In the genomic region with DNA sequence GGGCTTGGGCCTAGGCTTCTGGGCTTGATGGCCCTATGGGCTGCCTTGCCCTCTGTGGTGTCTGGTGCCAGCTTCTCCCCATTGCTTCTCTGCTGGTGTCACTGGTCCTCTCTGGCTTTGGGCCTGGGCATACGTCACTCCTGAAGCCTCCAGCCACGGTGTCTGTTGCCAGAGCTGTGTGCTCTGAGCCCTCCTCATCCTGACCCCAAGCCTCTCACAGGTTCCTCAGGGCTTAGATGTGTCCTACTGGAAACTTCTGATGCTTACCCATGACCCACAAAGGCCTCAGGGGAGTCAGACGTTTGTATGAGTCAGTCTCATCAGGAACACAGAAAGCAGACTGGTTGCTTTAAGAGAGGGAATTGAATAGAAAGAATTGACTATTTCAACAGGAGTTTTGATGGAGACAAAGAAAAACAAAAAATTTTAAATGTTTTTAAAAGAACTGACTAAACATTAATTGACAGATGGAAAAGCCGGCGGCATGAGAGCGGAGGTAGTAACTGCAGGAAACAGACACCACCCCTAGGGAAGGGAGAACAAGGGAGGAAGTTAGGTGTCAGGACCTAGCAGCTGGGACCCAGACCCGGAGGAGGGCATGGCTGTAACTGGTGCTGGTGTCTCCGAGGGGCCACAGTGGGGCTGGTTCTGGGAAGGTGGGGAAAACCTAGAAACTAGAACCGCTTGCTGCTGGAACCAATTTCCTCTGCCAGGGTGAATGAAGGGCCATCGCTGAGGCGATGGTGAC, we compare ENCODE assay signal across 9 cellular contexts. TPM values are rescaled to one million over a fixed set of nuclear protein-coding genes. Genes with fewer than 3 reads are reported as not detected.
DNase-seq lines count a peak whose midpoint lies in the region; ATAC-seq and TF ChIP-seq lines count a peak whose summit lies in the region.
"Had no signal": no experiment of that assay in that cellular context is flagged by ENCODE, and none has a peak within 500 bp of the region (broad histone marks: within the 10 kb centered on the region; RNA-seq: fewer than 3 reads in every experiment).

No MANE protein-coding gene starts in this region.

- peaks cover 21% of the 10 kb centered on the region for H3K27me3 Mint-ChIP-seq in stimulated activated memory B cell treated with anti-CD40 and anti-IgM and Interleukin-4, amounts not matched to agents 10 μg/mL and 1 μg/mL and 100 μg/mL, for 72 hours
- H3K27me3 Mint-ChIP-seq in CD4-positive, alpha-beta T cell = no peaks in the 10 kb centered on the region

- no peaks in the 10 kb centered on the region for H3K36me3 ChIP-seq in ascending aorta

- ATAC-seq in Right ventricle myocardium superior (ENCODE audit: poor library complexity) (peak; percentile 52), GM21529 (IDR thresholded peaks at IDR 0.05; ENCODE audit: unreplicated experiment) (no peak), HG02588 (IDR thresholded peaks at IDR 0.05; ENCODE audit: unreplicated experiment) (no peak)
- peak; percentile 75 for ATAC-seq in stimulated activated memory B cell treated with anti-CD40 and anti-IgM and Interleukin-4, amounts not matched to agents 10 μg/mL and 1 μg/mL and 100 μg/mL, for 72 hours
- no peak for ATAC-seq in CD4-positive, alpha-beta T cell (ENCODE audit: poor library complexity)

- H3K27ac Mint-ChIP-seq in stimulated activated memory B cell treated with anti-CD40 and anti-IgM and Interleukin-4, amounts not matched to agents 10 μg/mL and 1 μg/mL and 100 μg/mL, for 72 hours = peak overlapping the region; percentile 51
- H3K27ac Mint-ChIP-seq in CD4-positive, alpha-beta T cell = no peak overlapping the region

- peak overlapping the region; percentile 18 for H3K4me3 Mint-ChIP-seq in stimulated activated memory B cell treated with anti-CD40 and anti-IgM and Interleukin-4, amounts not matched to agents 10 μg/mL and 1 μg/mL and 100 μg/mL, for 72 hours
- H3K4me3 Mint-ChIP-seq in CD4-positive, alpha-beta T cell = no peak overlapping the region

- H3K27ac ChIP-seq in ascending aorta = peak overlapping the region; percentile 58 to 61
- no peak overlapping the region for H3K27ac ChIP-seq in CD4-positive, alpha-beta T cell (ENCODE audit: low read depth, low read length)

- no peaks in the 10 kb centered on the region for H3K36me3 Mint-ChIP-seq in stimulated activated memory B cell treated with anti-CD40 and anti-IgM and Interleukin-4, amounts not matched to agents 10 μg/mL and 1 μg/mL and 100 μg/mL, for 72 hours
- H3K36me3 Mint-ChIP-seq in CD4-positive, alpha-beta T cell (ENCODE audit: low read depth) = no peaks in the 10 kb centered on the region

- intact Hi-C loops in ascending aorta (cut with DNase I) (loop anchor here (5.0 kb wide), 2 partner anchors 35 to 40 kb away; a partner anchor contains a TSS), Right ventricle myocardium superior (cut with DNase I) (no loop called here)
- intact Hi-C loops in CD4-positive, alpha-beta T cell (cut with DNase I, micrococcal nuclease) = no loop called here

- H3K27me3 ChIP-seq in ascending aorta = no peaks in the 10 kb centered on the region
- no peaks in the 10 kb centered on the region for H3K27me3 ChIP-seq in CD4-positive, alpha-beta T cell (ENCODE audit: control insufficient read depth, insufficient read depth, low read length)

- H3K9me3 ChIP-seq in ascending aorta = no peaks in the 10 kb centered on the region
- no peaks in the 10 kb centered on the region for H3K9me3 ChIP-seq in CD4-positive, alpha-beta T cell (ENCODE audit: control insufficient read depth, low read length)

- CTCF ChIA-PET in CD4-positive, alpha-beta T cell (lab: Charles Lee) = no interaction called here

- peak; percentile 78 for DNase-seq in H4 (ENCODE audit: low spot score)
- peak in 1 of 2 donors; percentile 83 for DNase-seq in ascending aorta (ENCODE audit: low spot score in 2 of 2)
- peak; percentile 57 for DNase-seq in Right ventricle myocardium superior
- no peak for DNase-seq in activated CD8-positive, alpha-beta memory T cell treated with anti-CD3 and anti-CD28 coated beads for 24 hours
- no peak for DNase-seq in CD4-positive, alpha-beta T cell
- DNase-seq: effector CD8-positive, alpha-beta T cell had no signal

- peaks cover 0 to 29% of the 10 kb centered on the region in 2 donors for H3K4me1 ChIP-seq in ascending aorta

- H3K4me1 Mint-ChIP-seq in stimulated activated memory B cell treated with anti-CD40 and anti-IgM and Interleukin-4, amounts not matched to agents 10 μg/mL and 1 μg/mL and 100 μg/mL, for 72 hours = peaks cover 18% of the 10 kb centered on the region
- no peaks in the 10 kb centered on the region for H3K4me1 Mint-ChIP-seq in CD4-positive, alpha-beta T cell (ENCODE audit: low read depth)

- no peak for TF ChIP-seq CTCF in ascending aorta (IDR thresholded peaks at IDR 0.05)
- no peak for TF ChIP-seq CTCF in CD4-positive, alpha-beta T cell (IDR thresholded peaks at IDR 0.05)

- no peaks in the 10 kb centered on the region for H3K9me3 Mint-ChIP-seq in stimulated activated memory B cell treated with anti-CD40 and anti-IgM and Interleukin-4, amounts not matched to agents 10 μg/mL and 1 μg/mL and 100 μg/mL, for 72 hours
- no peaks in the 10 kb centered on the region for H3K9me3 Mint-ChIP-seq in CD4-positive, alpha-beta T cell

- POLR2A ChIA-PET in CD4-positive, alpha-beta T cell (lab: Charles Lee) = no interaction called here

- H3K4me3 ChIP-seq in ascending aorta = no peak overlapping the region

RNA-seq across cellular contexts. Expression of a gene that starts 39.9 kb away (rescaled TPM):
- 0.14 and 0.17 TPM in 2 replicates for total RNA-seq in H4 (2014; rRNA removed; shearing (Covaris generic))
- total RNA-seq in ascending aorta (47.6 TPM), Right ventricle myocardium superior (43.6 TPM)
- 10 to 100 TPM; 51.6 to 52.0 TPM for total RNA-seq in CD4-positive, alpha-beta T cell

Comparison
In these comparisons a context has a peak if more than half of its experiments do, and no peak if none do; other contexts are left out.
1. DNase-seq: peak in H4 (single experiment) and Right ventricle myocardium superior (single experiment); none in activated CD8-positive, alpha-beta memory T cell treated with anti-CD3 and anti-CD28 coated beads for 24 hours (single experiment) and CD4-positive, alpha-beta T cell (0 of 10).
2. ATAC-seq: peak in Right ventricle myocardium superior (single experiment) and stimulated activated memory B cell treated with anti-CD40 and anti-IgM and Interleukin-4, amounts not matched to agents 10 μg/mL and 1 μg/mL and 100 μg/mL, for 72 hours (single experiment); none in GM21529 (single experiment), HG02588 (single experiment) and CD4-positive, alpha-beta T cell (single experiment).
3. RNA of a gene that starts 39.9 kb away (total RNA-seq): 51.6 to 52.0 TPM in CD4-positive, alpha-beta T cell, 47.6 TPM in ascending aorta (single experiment) and 43.6 TPM in Right ventricle myocardium superior (single experiment); 0.14 to 0.17 TPM in H4; every median in the first group is over 10 times any median in the second.